Comparison of ENCODE assay signal across 3 cellular contexts in genomic region chr11:134880788-134881187, GRCh38.
"Had no signal": no experiment of that assay in that cellular context is flagged by ENCODE, and none has a peak within 500 bp of the region (broad histone marks: within the 10 kb centered on the region; RNA-seq: fewer than 3 reads in every experiment).

No MANE protein-coding gene starts in this region.

- H3K4me3 ChIP-seq: GM12878 had no signal

- DNase-seq: GDM1, GF-D8 had no signal

- ATAC-seq: GM12878 had no signal
